In genomic region chr2:31950946-31951562, GRCh38 we compare ENCODE assay signal across 15 cellular contexts. TPM values are rescaled to one million over a fixed set of nuclear protein-coding genes. Genes with fewer than 3 reads are reported as not detected.
DNase-seq lines count a peak whose midpoint lies in the region; ATAC-seq, FAIRE-seq and TF ChIP-seq lines count a peak whose summit lies in the region.
"Had no signal": no experiment of that assay in that cellular context is flagged by ENCODE, and none has a peak within 500 bp of the region (broad histone marks: within the 10 kb centered on the region; RNA-seq: fewer than 3 reads in every experiment).

No MANE protein-coding gene starts in this region.

- H2AFZ ChIP-seq in GM12878 (ENCODE audit: control insufficient read depth, low read depth, low read length), result no peak overlapping the region
- H2AFZ ChIP-seq: GM23338 had no signal

- H3K9ac ChIP-seq in GM12878 (ENCODE audit: control insufficient read depth, insufficient read depth, low read length), result no peak overlapping the region

- POLR2A ChIA-PET in activated CD4-positive, alpha-beta memory T cell treated with anti-CD3 and anti-CD28 coated beads for 36 hours (lab: Charles Lee), result no interaction called here
- POLR2A ChIA-PET in activated CD4-positive, alpha-beta memory T cell treated with anti-CD3 and anti-CD28 coated beads, Interleukin-2, amount 10 ng/mL, durations not matched to agents 7 days and 5 days (lab: Charles Lee), result no interaction called here
- POLR2A ChIA-PET in GM12878 (lab: Charles Lee), result no interaction called here

- H3K4me1 ChIP-seq in GM12878 (ENCODE audit: control insufficient read depth, insufficient read depth, low read length) (peaks cover 4% of the 10 kb centered on the region; the same call in 1 of the 2 replicates), tibial artery (no peaks in the 10 kb centered on the region)

- CTCF ChIA-PET in activated CD4-positive, alpha-beta memory T cell treated with anti-CD3 and anti-CD28 coated beads for 36 hours (lab: Charles Lee), result interaction anchor here (0.6 kb wide), 1 partner anchor 10 kb away, joined by 4 read pairs; no protein-coding TSS in a partner anchor
- CTCF ChIA-PET in activated CD4-positive, alpha-beta memory T cell treated with anti-CD3 and anti-CD28 coated beads, Interleukin-2, amount 10 ng/mL, durations not matched to agents 7 days and 5 days (lab: Charles Lee), result no interaction called here
- CTCF ChIA-PET in GM12878 (lab: Yijun Ruan, JAX), result no interaction called here

- no peak overlapping the region for H3K4me2 ChIP-seq in GM12878 (ENCODE audit: control insufficient read depth, insufficient read depth)
- H3K4me2 ChIP-seq: GM23338 had no signal

- SMC1A ChIA-PET in GM12878 (lab: Charles Lee; ENCODE audit: uncharacterized antibody, unreplicated experiment), result interaction anchor here (1.2 kb wide), 1 partner anchor 58 kb away, joined by 3 read pairs; no protein-coding TSS in a partner anchor

- no peak for TF ChIP-seq EP300 in GM12878 (IDR thresholded peaks at IDR 0.05; ENCODE audit: borderline replicate concordance in 1 of 2, control insufficient read depth in 1 of 2, low read depth in 2 of 2, low read length in 2 of 2)

- peaks cover 68% of the 10 kb centered on the region for H3K79me2 ChIP-seq in GM12878 (ENCODE audit: control insufficient read depth, insufficient read depth, low read length)

- H3K9me3 Mint-ChIP-seq in activated CD4-positive, alpha-beta memory T cell treated with anti-CD3 and anti-CD28 coated beads for 36 hours, result no peaks in the 10 kb centered on the region
- H3K9me3 Mint-ChIP-seq in activated CD4-positive, alpha-beta memory T cell treated with anti-CD3 and anti-CD28 coated beads, Interleukin-2, amount 10 ng/mL, durations not matched to agents 7 days and 5 days, result no peaks in the 10 kb centered on the region
- H3K9me3 Mint-ChIP-seq: CD14-positive monocyte, GM23338 had no signal

- BruUV-seq in GM12878 (replicated peaks; lab: Mats Ljungman, UMichigan), result no TSS peak

- TF ChIP-seq CTCF in GM12878 (IDR thresholded peaks at IDR 0.05 in 2 of 3, conservative IDR thresholded peaks at IDR 0.05 in 1 of 3; ENCODE audit: control insufficient read depth in 2 of 3, extremely low read depth in 1 of 3, insufficient read depth in 1 of 3, low read depth in 3 of 3, low read length in 3 of 3) (no peak), tibial artery (IDR thresholded peaks at IDR 0.05) (no peak)

- H3K4me3 Mint-ChIP-seq in activated CD4-positive, alpha-beta memory T cell treated with anti-CD3 and anti-CD28 coated beads for 36 hours, result no peak overlapping the region
- no peak overlapping the region for H3K4me3 Mint-ChIP-seq in activated CD4-positive, alpha-beta memory T cell treated with anti-CD3 and anti-CD28 coated beads, Interleukin-2, amount 10 ng/mL, durations not matched to agents 7 days and 5 days
- H3K4me3 Mint-ChIP-seq: CD14-positive monocyte, GM23338 had no signal

- in situ Hi-C loops in GM12878 (cut with MboI), result no loop called here

- H3K36me3 ChIP-seq in GM12878 (ENCODE audit: control insufficient read depth in 2 of 2, insufficient read depth in 2 of 2, low read length in 1 of 2) (0 out of 4 replicates have a peak, but pooled peaks cover 0 to 7% of the 10 kb centered on the region in 2 experiments), tibial artery (no peaks in the 10 kb centered on the region)

- no peak for FAIRE-seq in GM12878 (lab: Jason Lieb, UNC)

- no peak for TF ChIP-seq RAD21 in GM12878 (IDR thresholded peaks at IDR 0.05; ENCODE audit: insufficient read depth, low read depth, low read length)

- H3K27ac ChIP-seq in GM12878 (ENCODE audit: control insufficient read depth, insufficient read depth), result no peak overlapping the region
- H3K27ac ChIP-seq in tibial artery, result no peak overlapping the region

- H3K9me3 ChIP-seq in GM12878 (replicated peaks; ENCODE audit: control insufficient read depth, insufficient read depth, low read length) (no peaks in the 10 kb centered on the region), tibial artery (no peaks in the 10 kb centered on the region)

- 74% methylated on average over 4 of the region's 4 CpGs for WGBS in GM12878 (ENCODE audit: insufficient coverage, insufficient replicate concordance, low lambda C conversion rate, missing lambda C conversion rate)

- DNase-seq in activated CD4-positive, alpha-beta memory T cell treated with anti-CD3 and anti-CD28 coated beads for 36 hours, result no peak
- DNase-seq in activated CD4-positive, alpha-beta memory T cell treated with anti-CD3 and anti-CD28 coated beads, Interleukin-2, amount 10 ng/mL, durations not matched to agents 7 days and 5 days, result no peak
- peak; percentile 21 for DNase-seq in stimulated activated CD4-positive, alpha-beta T cell treated with anti-CD3 and anti-CD28 coated beads, Interleukin-4, amount 100 ng/mL, for 24 hours
- DNase-seq in stimulated activated CD4-positive, alpha-beta T cell treated with anti-CD3 and anti-CD28 coated beads, Interleukin-2, amount 100 ng/mL, for 24 hours, result no peak
- DNase-seq in GM12878 (ENCODE audit: low read depth, low spot score) (no peak), NCI-H446 treated with DMSO at 0.1 percent for 48 hours (lab: John Stamatoyannopoulos, UW) (no peak), tibial artery (no peak)
- DNase-seq: Calu3, DMS79, NCI-H1436, NCI-H2081, NCI-H524 had no signal

- H3K4me3 ChIP-seq in GM12878 (no peak overlapping the region), tibial artery (no peak overlapping the region)
- H3K4me3 ChIP-seq: GM23338 had no signal

- no peaks in the 10 kb centered on the region for H3K27me3 Mint-ChIP-seq in activated CD4-positive, alpha-beta memory T cell treated with anti-CD3 and anti-CD28 coated beads for 36 hours
- H3K27me3 Mint-ChIP-seq in activated CD4-positive, alpha-beta memory T cell treated with anti-CD3 and anti-CD28 coated beads, Interleukin-2, amount 10 ng/mL, durations not matched to agents 7 days and 5 days, result no peaks in the 10 kb centered on the region

- RAD21 ChIA-PET in GM12878 (lab: Charles Lee; ENCODE audit: unreplicated experiment), result no interaction called here

- intact Hi-C loops in activated CD4-positive, alpha-beta memory T cell treated with anti-CD3 and anti-CD28 coated beads for 36 hours (cut with micrococcal nuclease), result no loop called here
- intact Hi-C loops in GM12878 (cut with micrococcal nuclease; ENCODE audit: unreplicated experiment), result no loop called here
- intact Hi-C loops in tibial artery (cut with DNase I; ENCODE audit: low total_unique reads), result no loop called here

- H4K20me1 ChIP-seq in GM12878 (ENCODE audit: control insufficient read depth, insufficient read depth), result no peaks in the 10 kb centered on the region

- H3K27me3 ChIP-seq in GM12878 (replicated peaks in 1 of 2; ENCODE audit: control insufficient read depth in 2 of 2, insufficient read depth in 2 of 2, low read length in 1 of 2) (no peaks in the 10 kb centered on the region), tibial artery (no peaks in the 10 kb centered on the region)

- H3K27ac Mint-ChIP-seq in activated CD4-positive, alpha-beta memory T cell treated with anti-CD3 and anti-CD28 coated beads for 36 hours, result peak overlapping the region; percentile 21
- no peak overlapping the region for H3K27ac Mint-ChIP-seq in activated CD4-positive, alpha-beta memory T cell treated with anti-CD3 and anti-CD28 coated beads, Interleukin-2, amount 10 ng/mL, durations not matched to agents 7 days and 5 days
- H3K27ac Mint-ChIP-seq: GM23338 had no signal

- peaks cover 11% of the 10 kb centered on the region for H3K36me3 Mint-ChIP-seq in activated CD4-positive, alpha-beta memory T cell treated with anti-CD3 and anti-CD28 coated beads for 36 hours
- peaks cover 16% of the 10 kb centered on the region for H3K36me3 Mint-ChIP-seq in activated CD4-positive, alpha-beta memory T cell treated with anti-CD3 and anti-CD28 coated beads, Interleukin-2, amount 10 ng/mL, durations not matched to agents 7 days and 5 days (ENCODE audit: low read depth)

- no peak for TF ChIP-seq POLR2A in GM12878 (IDR thresholded peaks at IDR 0.05; ENCODE audit: low read depth, low read length)

- ATAC-seq in GM12878, result peak; percentile 32; the same call in 2 of the 3 replicates
- ATAC-seq in GM18873 (IDR thresholded peaks at IDR 0.05; ENCODE audit: low FRiP score, unreplicated experiment), result no peak
- ATAC-seq: GM23338 had no signal

- peaks cover 44% of the 10 kb centered on the region for H3K4me1 Mint-ChIP-seq in activated CD4-positive, alpha-beta memory T cell treated with anti-CD3 and anti-CD28 coated beads for 36 hours (ENCODE audit: low read depth)
- peaks cover 21% of the 10 kb centered on the region for H3K4me1 Mint-ChIP-seq in activated CD4-positive, alpha-beta memory T cell treated with anti-CD3 and anti-CD28 coated beads, Interleukin-2, amount 10 ng/mL, durations not matched to agents 7 days and 5 days

TF ChIP-seq in GM12878, 131 proteins besides CTCF, POLR2A, EP300 and RAD21:
- TF ChIP-seq RAD51 (IDR thresholded peaks at IDR 0.05) (no peak), CBFB (IDR thresholded peaks at IDR 0.05; ENCODE audit: low read depth) (no peak), CREM (IDR thresholded peaks at IDR 0.05; ENCODE audit: low read depth) (0 out of 2 replicates have a peak, but pooled peaks have one; percentile 39), EED (IDR thresholded peaks at IDR 0.05; ENCODE audit: low read depth) (peak; percentile 53; the same call in 1 of the 2 replicates), TCF7 (IDR thresholded peaks at IDR 0.05; ENCODE audit: borderline replicate concordance) (peak; percentile 76), JUNB (IDR thresholded peaks at IDR 0.05) (peak; percentile 73)
TF ChIP-seq in GM12878: peak in this region for 4.

RNA-seq across cellular contexts. Expression of gene MEMO1, which starts 59.8 kb away (rescaled TPM):
- total RNA-seq in activated CD4-positive, alpha-beta memory T cell treated with anti-CD3 and anti-CD28 coated beads for 36 hours, result 10 to 100 TPM; 44.7 to 47.6 TPM
- total RNA-seq in activated CD4-positive, alpha-beta memory T cell treated with anti-CD3 and anti-CD28 coated beads, Interleukin-2, amount 10 ng/mL, durations not matched to agents 7 days and 5 days, result 10 to 100 TPM; 40.7 to 41.5 TPM
- total RNA-seq in GM12878 (2013; cell fraction: nucleolus; rRNA removed), result 61.0 and 68.9 TPM in 2 replicates
- 39.5 and 39.8 TPM in 2 replicates for total RNA-seq in GM12878 (2014; rRNA removed)
- total RNA-seq in GM12878 (2014; rRNA removed; fragmentation: Illumina TruSeq; extraction: Trizol), result 62.6 and 66.1 TPM in 2 replicates
- 66.7 and 68.4 TPM in 2 replicates for total RNA-seq in GM12878 (2021)
- polyA plus RNA-seq in GM12878 (2011; ENCODE audit: low read depth), result 37.4 TPM
- polyA plus RNA-seq in GM12878 (2011; rRNA removed), result 79.6 and 91.7 TPM in 2 replicates
- polyA plus RNA-seq in GM12878 (2011; cell fraction: cytosol; rRNA removed), result 37.9 and 50.4 TPM in 2 replicates
- polyA plus RNA-seq in GM12878 (2011; cell fraction: nucleus; rRNA removed), result 44.6 and 47.1 TPM in 2 replicates
- 42.1 and 51.1 TPM in 2 replicates for polyA plus RNA-seq in GM12878 (2012)
- 67.7 and 70.4 TPM in 2 replicates for polyA plus RNA-seq in GM12878 (2014; fragmentation: Illumina TruSeq; extraction: Trizol)
- 10 to 100 TPM; 73.9 to 99.1 TPM for polyA plus RNA-seq in GM12878 (2014; fragmentation: Nextera tagmentation; extraction: Ambion mirVana)
- polyA plus RNA-seq in GM12878 (2014; rRNA removed), result 69.6 and 74.9 TPM in 2 replicates
- polyA plus RNA-seq in GM12878 (2016; fragmentation: Nextera tagmentation; extraction: Ambion mirVana), result 10 to 100 TPM; 68.2 to 79.9 TPM
- 58.7 and 61.4 TPM in 2 replicates for polyA minus RNA-seq in GM12878 (2011; rRNA and poly(A)+ RNA removed)
- 21.1 and 23.0 TPM in 2 replicates for polyA minus RNA-seq in GM12878 (2011; cell fraction: cytosol; rRNA and poly(A)+ RNA removed)
- polyA minus RNA-seq in GM12878 (2011; cell fraction: nucleus; rRNA and poly(A)+ RNA removed), result 24.7 and 40.9 TPM in 2 replicates
